In the genomic region with DNA sequence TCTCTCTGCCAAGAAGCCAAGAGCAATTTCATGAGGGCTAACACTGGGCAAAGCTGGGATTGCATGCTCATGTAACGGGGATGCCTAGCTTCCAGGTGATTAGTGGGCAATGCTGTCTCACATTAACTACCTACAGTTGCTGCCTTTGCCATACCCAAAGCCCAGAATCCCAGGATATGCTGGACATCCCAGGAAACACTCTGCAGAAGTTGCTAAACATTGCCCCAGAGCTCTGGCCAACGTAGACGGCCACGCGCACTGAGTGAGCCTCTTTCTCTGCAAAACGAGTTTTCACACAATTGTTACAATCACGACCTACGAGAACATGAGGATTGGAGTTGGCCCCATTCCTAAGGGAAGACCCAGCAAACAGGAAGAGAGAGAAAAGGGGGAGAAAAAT, we compare ENCODE assay signal across 30 cellular contexts.
"Had no signal": no experiment of that assay in that cellular context is flagged by ENCODE, and none has a peak within 500 bp of the region (broad histone marks: within the 10 kb centered on the region; RNA-seq: fewer than 3 reads in every experiment).

No MANE protein-coding gene starts in this region.

- H3K27ac Mint-ChIP-seq: activated CD4-positive, alpha-beta T cell treated with anti-CD3 and anti-CD28 coated beads, Interleukin-2, amount 10 ng/mL, durations not matched to agents 24 days and 14 days; activated CD8-positive, alpha-beta T cell treated with anti-CD3 and anti-CD28 coated beads for 36 hours; activated naive CD4-positive, alpha-beta T cell treated with anti-CD3 and anti-CD28 coated beads, Interleukin-2, amount 50 U/mL, for 24 hours; activated naive CD8-positive, alpha-beta T cell treated with anti-CD3 and anti-CD28 coated beads, Interleukin-2, amount 10 ng/mL, durations not matched to agents 7 days and 5 days; activated T-cell treated with anti-CD3 and anti-CD28 coated beads, Interleukin-2, amount 50 U/mL, for 72 hours; activated T-helper 17 cell treated with anti-CD3 and anti-CD28 coated beads, Interleukin-2, amount 50 U/mL, for 72 hours had no signal

- H3K4me1 ChIP-seq: breast epithelium had no signal

- H3K36me3 Mint-ChIP-seq: activated naive CD4-positive, alpha-beta T cell treated with anti-CD3 and anti-CD28 coated beads, Interleukin-2, amount 50 U/mL, for 24 hours; activated naive CD8-positive, alpha-beta T cell treated with anti-CD3 and anti-CD28 coated beads, Interleukin-2, amount 10 ng/mL, durations not matched to agents 7 days and 5 days had no signal

- H3K9me3 ChIP-seq: body of pancreas, breast epithelium had no signal

- H3K4me3 Mint-ChIP-seq: activated CD4-positive, alpha-beta T cell treated with anti-CD3 and anti-CD28 coated beads, Interleukin-2, amount 10 ng/mL, durations not matched to agents 24 days and 14 days; activated CD8-positive, alpha-beta T cell treated with anti-CD3 and anti-CD28 coated beads for 36 hours; activated naive CD4-positive, alpha-beta T cell treated with anti-CD3 and anti-CD28 coated beads, Interleukin-2, amount 50 U/mL, for 24 hours; activated naive CD8-positive, alpha-beta T cell treated with anti-CD3 and anti-CD28 coated beads, Interleukin-2, amount 10 ng/mL, durations not matched to agents 7 days and 5 days; activated T-cell treated with anti-CD3 and anti-CD28 coated beads, Interleukin-2, amount 50 U/mL, for 72 hours; activated T-helper 17 cell treated with anti-CD3 and anti-CD28 coated beads, Interleukin-2, amount 50 U/mL, for 72 hours had no signal

- H3K27me3 ChIP-seq: body of pancreas, breast epithelium had no signal

- H3K4me3 ChIP-seq: body of pancreas, breast epithelium had no signal

- DNase-seq: activated CD4-positive, alpha-beta T cell treated with anti-CD3 and anti-CD28 coated beads, Interleukin-2, amount 10 ng/mL, durations not matched to agents 24 days and 14 days; activated CD4-positive, alpha-beta T cell treated with anti-CD3 and anti-CD28 coated beads, Interleukin-2, amount 50 U/mL, for 4 hours; activated CD4-positive, CD25-positive, alpha-beta regulatory T cell; activated CD8-positive, alpha-beta T cell treated with anti-CD3 and anti-CD28 coated beads for 36 hours; activated effector memory CD4-positive, alpha-beta T cell treated with anti-CD3 and anti-CD28 coated beads, Interleukin-2, amount 50 U/mL, for 16 hours; activated naive CD4-positive, alpha-beta T cell; activated naive CD8-positive, alpha-beta T cell treated with anti-CD3 and anti-CD28 coated beads, Interleukin-2, amount 10 ng/mL, durations not matched to agents 7 days and 5 days; activated T-cell treated with anti-CD3 and anti-CD28 coated beads, Interleukin-2, amount 50 U/mL, for 1 hour; activated T-cell treated with anti-CD3 and anti-CD28 coated beads, Interleukin-2, amount 50 U/mL, for 72 hours; body of pancreas; MM.1S; MV-4-11; NCI-H1092; NCI-H1436 treated with DMSO at 0.1 percent for 48 hours; NCI-H1694 treated with DMSO at 0.1 percent for 48 hours; NCI-H2029; NCI-H2107; NCI-H2171; NCI-H510A; NCI-H526 treated with DMSO at 0.1 percent for 48 hours; NCI-H774; SW 1271; T-helper 1 cell; T-helper 2 cell; T-helper 9 cell; WERI-Rb-1 had no signal

- H3K4me1 Mint-ChIP-seq: activated CD4-positive, alpha-beta T cell treated with anti-CD3 and anti-CD28 coated beads, Interleukin-2, amount 10 ng/mL, durations not matched to agents 24 days and 14 days; activated naive CD4-positive, alpha-beta T cell treated with anti-CD3 and anti-CD28 coated beads, Interleukin-2, amount 50 U/mL, for 24 hours; activated naive CD8-positive, alpha-beta T cell treated with anti-CD3 and anti-CD28 coated beads, Interleukin-2, amount 10 ng/mL, durations not matched to agents 7 days and 5 days; activated T-helper 17 cell treated with anti-CD3 and anti-CD28 coated beads, Interleukin-2, amount 50 U/mL, for 72 hours had no signal

- H3K36me3 ChIP-seq: breast epithelium, WERI-Rb-1 had no signal

- H3K27me3 Mint-ChIP-seq: activated CD4-positive, alpha-beta T cell treated with anti-CD3 and anti-CD28 coated beads, Interleukin-2, amount 10 ng/mL, durations not matched to agents 24 days and 14 days; activated CD8-positive, alpha-beta T cell treated with anti-CD3 and anti-CD28 coated beads for 36 hours; activated naive CD4-positive, alpha-beta T cell treated with anti-CD3 and anti-CD28 coated beads, Interleukin-2, amount 50 U/mL, for 24 hours; activated naive CD8-positive, alpha-beta T cell treated with anti-CD3 and anti-CD28 coated beads, Interleukin-2, amount 10 ng/mL, durations not matched to agents 7 days and 5 days had no signal

- H3K27ac ChIP-seq: body of pancreas, breast epithelium, KMS-11, WERI-Rb-1 had no signal

- H3K9me3 Mint-ChIP-seq: activated CD8-positive, alpha-beta T cell treated with anti-CD3 and anti-CD28 coated beads for 36 hours had no signal

- H3K4me2 ChIP-seq: KMS-11 had no signal

- H3K9ac ChIP-seq: KMS-11 had no signal
